In the genomic region with DNA sequence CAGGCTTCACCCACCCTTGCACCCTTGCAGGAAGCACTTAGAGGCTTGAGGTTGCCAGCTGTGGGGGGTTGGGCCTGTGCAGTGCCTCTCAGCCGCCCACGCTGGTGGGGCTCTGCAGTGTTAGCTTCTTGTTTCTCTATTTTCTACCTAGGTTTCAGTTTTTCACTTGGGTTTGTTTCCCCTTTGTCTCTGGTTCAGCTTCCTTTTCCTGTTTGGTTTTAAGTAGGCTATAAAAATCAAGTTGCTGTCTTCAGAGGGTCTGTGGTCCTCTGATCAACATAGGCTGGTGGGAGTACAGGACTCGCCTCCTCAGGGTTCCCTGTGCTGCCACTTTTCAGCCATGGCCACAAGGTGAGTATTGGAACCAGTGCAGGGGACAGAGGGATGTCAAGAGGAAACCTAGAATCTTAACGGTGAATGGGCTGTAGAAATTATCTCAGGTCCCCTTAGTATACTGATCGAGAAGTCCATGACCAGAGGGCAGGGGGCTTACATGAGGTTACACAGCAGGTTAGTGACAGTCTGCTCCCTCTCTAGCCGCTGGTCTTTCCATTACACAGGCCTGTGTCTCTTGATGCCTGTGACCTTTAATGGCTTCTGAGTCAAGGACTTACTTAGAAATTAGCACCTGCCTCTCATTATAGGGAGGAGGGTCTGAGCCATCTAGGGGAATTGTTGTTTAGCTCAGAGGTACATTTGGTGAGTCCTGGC, we compare ENCODE assay signal across 8 cellular contexts. TPM values are rescaled to one million over a fixed set of nuclear protein-coding genes. Genes with fewer than 3 reads are reported as not detected.
A peak's percentile ranks its signal among the peaks of the same experiment; 100 is the strongest.
DNase-seq lines count a peak whose midpoint lies in the region; ATAC-seq and TF ChIP-seq lines count a peak whose summit lies in the region.

A gene with protein sequence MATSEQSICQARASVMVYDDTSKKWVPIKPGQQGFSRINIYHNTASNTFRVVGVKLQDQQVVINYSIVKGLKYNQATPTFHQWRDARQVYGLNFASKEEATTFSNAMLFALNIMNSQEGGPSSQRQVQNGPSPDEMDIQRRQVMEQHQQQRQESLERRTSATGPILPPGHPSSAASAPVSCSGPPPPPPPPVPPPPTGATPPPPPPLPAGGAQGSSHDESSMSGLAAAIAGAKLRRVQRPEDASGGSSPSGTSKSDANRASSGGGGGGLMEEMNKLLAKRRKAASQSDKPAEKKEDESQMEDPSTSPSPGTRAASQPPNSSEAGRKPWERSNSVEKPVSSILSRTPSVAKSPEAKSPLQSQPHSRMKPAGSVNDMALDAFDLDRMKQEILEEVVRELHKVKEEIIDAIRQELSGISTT (plus strand): TSS at position 262 of the 711 bp plus-strand sequence. CDS start 79 bp downstream, at position 341.

- ATAC-seq in GM21360 (IDR thresholded peaks at IDR 0.05; ENCODE audit: unreplicated experiment), result peak; percentile 36

- H3K4me3 ChIP-seq in epithelial cell of proximal tubule (ENCODE audit: low read depth, low read length) (no peak within 1 kb of the TSS), vagina (peak within 1 kb of the TSS in 1 of 2 donors; percentile 23)

- no peaks in the 10 kb centered on the region for H3K9me3 ChIP-seq in vagina

- H3K27me3 ChIP-seq in vagina, result no peaks in the 10 kb centered on the region

- H3K27ac ChIP-seq in vagina, result peak within 1 kb of the TSS; percentile 10

- intact Hi-C loops in vagina (cut with DNase I), result no loop called here

- peaks cover 36% of the 10 kb centered on the region for H3K4me1 ChIP-seq in vagina

- DNase-seq in CD1c-positive myeloid dendritic cell (ENCODE audit: extremely low spot score) (peak; percentile 93), KBM-7 (peak; percentile 96), epithelial cell of proximal tubule (ENCODE audit: low read depth) (no peak), pons (ENCODE audit: low spot score) (peak; percentile 64), vagina (ENCODE audit: extremely low spot score in 2 of 2) (no peak), cerebellar nuclear complex (lab: John Stamatoyannopoulos, UW) (no peak)
- peak; percentile 87 to 88 for DNase-seq in activated CD4-positive, alpha-beta T cell treated with anti-CD3 and anti-CD28 coated beads, Interleukin-2, amount 50 U/mL, for 48 hours

- no peaks in the 10 kb centered on the region for H3K36me3 ChIP-seq in vagina

- in situ Hi-C loops in KBM-7 (cut with MboI; ENCODE audit: low pct_unique_long_range_greater_than_20kb, low sequenced_read_pairs), result no loop called here

- TF ChIP-seq POLR2A in vagina (IDR thresholded peaks at IDR 0.05), result no peak

- TF ChIP-seq CTCF in epithelial cell of proximal tubule (conservative IDR thresholded peaks at IDR 0.05; ENCODE audit: low read depth, low read length) (no peak), vagina (IDR thresholded peaks at IDR 0.05) (no peak)

RNA-seq across cellular contexts. Expression of the gene that starts here (rescaled TPM):
- 24.6 and 69.2 TPM in 2 replicates for total RNA-seq in epithelial cell of proximal tubule
- 112 TPM for total RNA-seq in vagina

Comparison
In these comparisons a context has a peak if more than half of its experiments do, and no peak if none do; other contexts are left out.
1. DNase-seq: peak in CD1c-positive myeloid dendritic cell (single experiment), KBM-7 (single experiment), activated CD4-positive, alpha-beta T cell treated with anti-CD3 and anti-CD28 coated beads, Interleukin-2, amount 50 U/mL, for 48 hours (2 of 2) and pons (single experiment); none in epithelial cell of proximal tubule (single experiment), vagina (0 of 2) and cerebellar nuclear complex (0 of 2).